Comparison of ENCODE assay signal across 8 cellular contexts in genomic region chr15:67456677-67457529, GRCh38.
DNase-seq lines count a peak whose midpoint lies in the region; ATAC-seq, FAIRE-seq and TF ChIP-seq lines count a peak whose summit lies in the region.

No MANE protein-coding gene starts in this region.

- H3K4me3 ChIP-seq in left ventricle myocardium inferior (no peak overlapping the region), retinal pigment epithelial cell (ENCODE audit: low read length) (no peak overlapping the region)

- ATAC-seq in HG02870 (IDR thresholded peaks at IDR 0.05; ENCODE audit: unreplicated experiment), result no peak

- H3K36me3 ChIP-seq in left ventricle myocardium inferior, result no peaks in the 10 kb centered on the region

- FAIRE-seq in GM18507 (lab: Jason Lieb, UNC), result peak; percentile 84

- intact Hi-C loops in left ventricle myocardium inferior (cut with micrococcal nuclease), result no loop called here

- no peaks in the 10 kb centered on the region for H3K9me3 ChIP-seq in left ventricle myocardium inferior (replicated peaks)

- no peak overlapping the region for H3K27ac ChIP-seq in 22Rv1
- H3K27ac ChIP-seq in left ventricle myocardium inferior (replicated peaks), result no peak overlapping the region

- H3K27me3 ChIP-seq in left ventricle myocardium inferior (ENCODE audit: low read depth), result no peaks in the 10 kb centered on the region

- TF ChIP-seq CTCF in 22Rv1 (IDR thresholded peaks at IDR 0.05), result peak; percentile 96
- TF ChIP-seq CTCF in left ventricle myocardium inferior (IDR thresholded peaks at IDR 0.05; ENCODE audit: borderline replicate concordance), result peak; percentile 94
- TF ChIP-seq CTCF in retinal pigment epithelial cell (conservative IDR thresholded peaks at IDR 0.05; ENCODE audit: low read depth, low read length), result peak; percentile 97

- DNase-seq in GM18507 (ENCODE audit: extremely low spot score, insufficient read length, low read depth), result peak; percentile 60
- peak; percentile 18 for DNase-seq in NCI-H1436 treated with DMSO at 0.1 percent for 48 hours (lab: John Stamatoyannopoulos, UW)
- peak; percentile 44 to 80 (median 69) for DNase-seq in T-helper 2 cell
- DNase-seq in amniotic epithelial cell (ENCODE audit: low read depth), result peak; percentile 28
- DNase-seq in left ventricle myocardium inferior, result peak; percentile 84
- no peak for DNase-seq in retinal pigment epithelial cell (ENCODE audit: low read depth)

- no peaks in the 10 kb centered on the region for H3K4me1 ChIP-seq in left ventricle myocardium inferior
